In genomic region chr2:133777607-133778006, GRCh38 we compare ENCODE assay signal across 12 cellular contexts.
DNase-seq lines count a peak whose midpoint lies in the region; ATAC-seq and TF ChIP-seq lines count a peak whose summit lies in the region.
"Had no signal": no experiment of that assay in that cellular context is flagged by ENCODE, and none has a peak within 500 bp of the region (broad histone marks: within the 10 kb centered on the region; RNA-seq: fewer than 3 reads in every experiment).

No MANE protein-coding gene starts in this region.

- CTCF ChIA-PET in A673 (lab: Charles Lee): interaction anchor here (0.6 to 1.1 kb wide), 2 partner anchors 451 to 1231 kb away, joined by 5 to 6 read pairs; no protein-coding TSS in a partner anchor
- CTCF ChIA-PET in HCT116 (lab: Charles Lee): no interaction called here

- no peak for TF ChIP-seq RAD21 in HCT116 (IDR thresholded peaks at IDR 0.05; ENCODE audit: low read depth)

- H3K9me3 ChIP-seq in A673 (ENCODE audit: low read depth, low read length, poor library complexity, severe bottlenecking) (no peaks in the 10 kb centered on the region), HCT116 (ENCODE audit: control insufficient read depth in 1 of 2, insufficient read depth in 1 of 2, low read depth in 1 of 2, low read length in 2 of 2) (no peaks in the 10 kb centered on the region), SK-N-MC (ENCODE audit: low read depth, low read length) (no peaks in the 10 kb centered on the region), suprapubic skin (no peaks in the 10 kb centered on the region)

- H4K20me1 ChIP-seq in HCT116 (ENCODE audit: insufficient read depth): no peaks in the 10 kb centered on the region

- H3K9me2 ChIP-seq in HCT116 (ENCODE audit: insufficient read depth): no peaks in the 10 kb centered on the region

- no peak overlapping the region for H3K4me3 ChIP-seq in A673 (ENCODE audit: low read depth, low read length, poor library complexity, severe bottlenecking)
- H3K4me3 ChIP-seq in HCT116 (replicated peaks in 1 of 2; ENCODE audit: low read depth in 1 of 2, low read length in 2 of 2): no peak overlapping the region
- no peak overlapping the region for H3K4me3 ChIP-seq in SK-N-MC
- H3K4me3 ChIP-seq in suprapubic skin: no peak overlapping the region

- POLR2A ChIA-PET in A673 (lab: Charles Lee; ENCODE audit: low non-redundant PET) (no interaction called here), HCT116 (lab: Charles Lee) (interaction anchor here (0.9 kb wide), 1 partner anchor 40 kb away, joined by 3 read pairs; no protein-coding TSS in a partner anchor)

- TF ChIP-seq CTCF in A673 (conservative IDR thresholded peaks at IDR 0.05; ENCODE audit: low read depth, low read length) (no peak), HCT116 (IDR thresholded peaks at IDR 0.05 in 2 of 3, conservative IDR thresholded peaks at IDR 0.05 in 1 of 3; ENCODE audit: borderline replicate concordance in 1 of 3, insufficient read depth in 1 of 3, low read depth in 2 of 3, low read length in 2 of 3) (no peak), suprapubic skin (IDR thresholded peaks at IDR 0.05) (no peak)

- H3K9ac ChIP-seq in HCT116 (ENCODE audit: low read length) (no peak overlapping the region), SK-N-MC (ENCODE audit: insufficient read length) (peak overlapping the region; percentile 15)

- H3K4me2 ChIP-seq in HCT116 (ENCODE audit: low read length): no peak overlapping the region

- ATAC-seq in HCT116 (peak; percentile 86), GM19395 (IDR thresholded peaks at IDR 0.05; ENCODE audit: unreplicated experiment) (no peak), HG03039 (IDR thresholded peaks at IDR 0.05; ENCODE audit: unreplicated experiment) (no peak)

- no peak for TF ChIP-seq POLR2A in HCT116 (IDR thresholded peaks at IDR 0.05; ENCODE audit: borderline replicate concordance, extremely low read depth, insufficient read depth, insufficient read length)
- TF ChIP-seq POLR2A in suprapubic skin (IDR thresholded peaks at IDR 0.05): no peak

- H3K36me3 ChIP-seq in A673 (ENCODE audit: insufficient read depth, low read length, poor library complexity, severe bottlenecking) (no peaks in the 10 kb centered on the region), HCT116 (ENCODE audit: control insufficient read depth in 1 of 2, insufficient read depth in 2 of 2, low read length in 2 of 2) (no peaks in the 10 kb centered on the region), SK-N-MC (ENCODE audit: insufficient read depth, low read length) (no peaks in the 10 kb centered on the region), suprapubic skin (no peaks in the 10 kb centered on the region)

- H2AFZ ChIP-seq in HCT116 (ENCODE audit: low read depth, low read length, poor library complexity, severe bottlenecking): peak overlapping the region; percentile 26

- BruUV-seq in A673 (replicated peaks; lab: Mats Ljungman, UMichigan): no TSS peak
- no TSS peak for BruUV-seq in HCT116 (replicated peaks; lab: Mats Ljungman, UMichigan)

- DNase-seq in A673 (ENCODE audit: low spot score) (peak; percentile 73), HCT116 (ENCODE audit: low read depth, low spot score) (peak; percentile 8), SK-N-MC (ENCODE audit: low read depth, low spot score) (no peak), iris pigment epithelial cell (ENCODE audit: low read depth) (peak; percentile 68), suprapubic skin (ENCODE audit: low spot score in 2 of 2) (no peak), NCI-H1048 (lab: John Stamatoyannopoulos, UW) (no peak)
- DNase-seq: aorta; DMS153; effector CD8-positive, alpha-beta T cell; NCI-H1092 treated with DMSO at 0.1 percent for 48 hours had no signal

- no peaks in the 10 kb centered on the region for H3K79me2 ChIP-seq in HCT116 (ENCODE audit: insufficient read depth, low read length)

- intact Hi-C loops in A673 (cut with micrococcal nuclease; ENCODE audit: unreplicated experiment) (loop anchor here (5.0 kb wide), 1 partner anchor 1230 kb away; no protein-coding TSS in a partner anchor), HCT116 (cut with micrococcal nuclease) (no loop called here)

- RAD21 ChIA-PET in HCT116 (lab: Charles Lee; ENCODE audit: low non-redundant PET in 1 of 2, low total read pairs in 2 of 2, uncharacterized antibody in 2 of 2, unreplicated experiment in 2 of 2): no interaction called here

- H3K4me1 ChIP-seq in A673 (ENCODE audit: insufficient read depth, low read length, poor library complexity, severe bottlenecking) (peaks cover 20% of the 10 kb centered on the region), HCT116 (ENCODE audit: control insufficient read depth in 1 of 2, insufficient read depth in 2 of 2, low read length in 2 of 2) (peaks cover 2 to 7% of the 10 kb centered on the region in 2 experiments; a peak in 3 of 4 replicates), suprapubic skin (peaks cover 18% of the 10 kb centered on the region)

- no peak for TF ChIP-seq EP300 in suprapubic skin (IDR thresholded peaks at IDR 0.05)

- H3K27me3 ChIP-seq in A673 (replicated peaks; ENCODE audit: insufficient read depth, low read depth, low read length, poor library complexity) (no peaks in the 10 kb centered on the region), HCT116 (ENCODE audit: insufficient read depth, low read length) (no peaks in the 10 kb centered on the region), suprapubic skin (no peaks in the 10 kb centered on the region)

- WGBS in suprapubic skin: 71% methylated on average over 6 of the region's 6 CpGs

- H3K27ac ChIP-seq in A673 (ENCODE audit: low read depth, low read length, poor library complexity, severe bottlenecking) (no peak overlapping the region), HCT116 (ENCODE audit: low read depth, low read length) (no peak overlapping the region), SK-N-MC (peak overlapping the region; percentile 39), suprapubic skin (no peak overlapping the region)

TF ChIP-seq in HCT116, 20 proteins besides CTCF, POLR2A, EP300 and RAD21:
- TF ChIP-seq, protein P1, sequence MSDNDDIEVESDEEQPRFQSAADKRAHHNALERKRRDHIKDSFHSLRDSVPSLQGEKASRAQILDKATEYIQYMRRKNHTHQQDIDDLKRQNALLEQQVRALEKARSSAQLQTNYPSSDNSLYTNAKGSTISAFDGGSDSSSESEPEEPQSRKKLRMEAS (IDR thresholded peaks at IDR 0.05): peak; percentile 74
- TF ChIP-seq REST (IDR thresholded peaks at IDR 0.05; ENCODE audit: low read depth) (no peak), TCF7L2 (IDR thresholded peaks at IDR 0.05; ENCODE audit: borderline replicate concordance, extremely low read depth, insufficient read depth, insufficient read length) (peak; percentile 62), ZFX (IDR thresholded peaks at IDR 0.05) (no peak), JUND (IDR thresholded peaks at IDR 0.05) (0 out of 2 replicates have a peak, but pooled peaks have one; percentile 10), EZH2 (IDR thresholded peaks at IDR 0.05) (no peak), SIN3A (IDR thresholded peaks at IDR 0.05; ENCODE audit: low read depth) (no peak), CBX3 (IDR thresholded peaks at IDR 0.05; ENCODE audit: low read depth) (0 out of 2 replicates have a peak, but pooled peaks have one; percentile 18)

Comparison
In these comparisons a context has a peak if more than half of its experiments do, and no peak if none do; other contexts are left out.
1. DNase-seq: peak in A673 (single experiment), HCT116 (single experiment) and iris pigment epithelial cell (single experiment); none in SK-N-MC (single experiment), suprapubic skin (0 of 2) and NCI-H1048 (single experiment).